In the genomic region with DNA sequence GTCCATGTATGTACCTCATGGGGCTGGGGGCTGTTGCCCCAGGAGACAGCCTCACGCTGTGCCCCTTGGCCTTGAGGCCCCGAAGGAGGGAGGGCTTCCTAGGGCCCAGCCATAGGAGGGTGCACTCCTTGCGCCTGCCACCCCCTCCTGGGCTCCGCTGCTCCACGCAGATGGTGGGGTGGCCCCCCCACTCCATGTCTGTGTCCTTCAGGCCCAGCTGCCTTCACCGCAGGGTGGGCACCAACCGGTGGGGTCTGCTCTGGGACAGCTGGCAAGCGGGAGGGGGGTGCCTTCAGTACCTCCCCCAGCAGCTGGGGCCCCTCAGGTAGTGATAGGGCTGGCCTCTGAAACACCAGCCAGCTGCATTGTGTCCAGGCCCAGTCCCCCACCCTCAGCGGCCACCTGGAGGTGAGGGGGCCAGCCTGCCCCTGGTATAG, we compare ENCODE assay signal across 1 cellular context.
TF ChIP-seq lines count a peak whose summit lies in the region.

No MANE protein-coding gene starts in this region.

TF ChIP-seq in HepG2, 621 proteins besides CTCF, POLR2A, EP300 and RAD21 (continued from another document and continues in another):
- TF ChIP-seq, protein P1, sequence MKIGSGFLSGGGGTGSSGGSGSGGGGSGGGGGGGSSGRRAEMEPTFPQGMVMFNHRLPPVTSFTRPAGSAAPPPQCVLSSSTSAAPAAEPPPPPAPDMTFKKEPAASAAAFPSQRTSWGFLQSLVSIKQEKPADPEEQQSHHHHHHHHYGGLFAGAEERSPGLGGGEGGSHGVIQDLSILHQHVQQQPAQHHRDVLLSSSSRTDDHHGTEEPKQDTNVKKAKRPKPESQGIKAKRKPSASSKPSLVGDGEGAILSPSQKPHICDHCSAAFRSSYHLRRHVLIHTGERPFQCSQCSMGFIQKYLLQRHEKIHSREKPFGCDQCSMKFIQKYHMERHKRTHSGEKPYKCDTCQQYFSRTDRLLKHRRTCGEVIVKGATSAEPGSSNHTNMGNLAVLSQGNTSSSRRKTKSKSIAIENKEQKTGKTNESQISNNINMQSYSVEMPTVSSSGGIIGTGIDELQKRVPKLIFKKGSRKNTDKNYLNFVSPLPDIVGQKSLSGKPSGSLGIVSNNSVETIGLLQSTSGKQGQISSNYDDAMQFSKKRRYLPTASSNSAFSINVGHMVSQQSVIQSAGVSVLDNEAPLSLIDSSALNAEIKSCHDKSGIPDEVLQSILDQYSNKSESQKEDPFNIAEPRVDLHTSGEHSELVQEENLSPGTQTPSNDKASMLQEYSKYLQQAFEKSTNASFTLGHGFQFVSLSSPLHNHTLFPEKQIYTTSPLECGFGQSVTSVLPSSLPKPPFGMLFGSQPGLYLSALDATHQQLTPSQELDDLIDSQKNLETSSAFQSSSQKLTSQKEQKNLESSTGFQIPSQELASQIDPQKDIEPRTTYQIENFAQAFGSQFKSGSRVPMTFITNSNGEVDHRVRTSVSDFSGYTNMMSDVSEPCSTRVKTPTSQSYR (CRISPR knock-in tag; IDR thresholded peaks at IDR 0.05; ENCODE audit: borderline replicate concordance), result no peak
- TF ChIP-seq GATAD1 (CRISPR knock-in tag; IDR thresholded peaks at IDR 0.05) (no peak), ZSCAN20 (CRISPR knock-in tag; IDR thresholded peaks at IDR 0.05; ENCODE audit: borderline replicate concordance) (no peak), SOX13 (IDR thresholded peaks at IDR 0.05) (no peak; the same call in 1 of the 2 replicates), SOX13 (CRISPR knock-in tag; conservative IDR thresholded peaks at IDR 0.05 in 1 of 2, IDR thresholded peaks at IDR 0.05 in 1 of 2) (no peak; a peak in 1 of 4 replicates), TCF12 (IDR thresholded peaks at IDR 0.05) (no peak), TCF12 (CRISPR knock-in tag; IDR thresholded peaks at IDR 0.05) (no peak), SMC3 (IDR thresholded peaks at IDR 0.05; ENCODE audit: low read length) (no peak), MXI1 (IDR thresholded peaks at IDR 0.05; ENCODE audit: borderline replicate concordance, low read depth, low read length) (no peak), AHR (CRISPR knock-in tag; IDR thresholded peaks at IDR 0.05) (no peak), SKI (IDR thresholded peaks at IDR 0.05; ENCODE audit: partially characterized antibody) (no peak), RCOR2 (CRISPR knock-in tag; IDR thresholded peaks at IDR 0.05) (no peak), NFKB2 (CRISPR knock-in tag; IDR thresholded peaks at IDR 0.05; ENCODE audit: borderline replicate concordance) (no peak), KLF11 (CRISPR knock-in tag; IDR thresholded peaks at IDR 0.05) (0 out of 2 replicates have a peak, but pooled peaks have one; percentile 14), ZMYM2 (CRISPR knock-in tag; IDR thresholded peaks at IDR 0.05) (no peak), ZNF468 (CRISPR knock-in tag; IDR thresholded peaks at IDR 0.05) (no peak), LCORL (IDR thresholded peaks at IDR 0.05) (no peak), LCORL (CRISPR knock-in tag; IDR thresholded peaks at IDR 0.05) (no peak), ZMAT3 (CRISPR knock-in tag; conservative IDR thresholded peaks at IDR 0.05) (no peak), PAWR (CRISPR knock-in tag; IDR thresholded peaks at IDR 0.05; ENCODE audit: borderline replicate concordance) (no peak), ZNF264 (CRISPR knock-in tag; IDR thresholded peaks at IDR 0.05) (no peak), ZNF230 (CRISPR knock-in tag; IDR thresholded peaks at IDR 0.05) (no peak), SAP130 (CRISPR knock-in tag; IDR thresholded peaks at IDR 0.05; ENCODE audit: low read depth) (no peak), ZFP82 (CRISPR knock-in tag; IDR thresholded peaks at IDR 0.05; ENCODE audit: borderline replicate concordance) (no peak), ZFAT (CRISPR knock-in tag; conservative IDR thresholded peaks at IDR 0.05) (no peak), SIX1 (CRISPR knock-in tag; IDR thresholded peaks at IDR 0.05; ENCODE audit: borderline replicate concordance) (no peak), KAT2B (IDR thresholded peaks at IDR 0.05; ENCODE audit: borderline replicate concordance, low read depth, low read length) (no peak), DNMT3B (CRISPR knock-in tag; conservative IDR thresholded peaks at IDR 0.05) (no peak), ZNF12 (CRISPR knock-in tag; IDR thresholded peaks at IDR 0.05) (no peak), ZNF253 (CRISPR knock-in tag; IDR thresholded peaks at IDR 0.05; ENCODE audit: borderline replicate concordance) (0 out of 2 replicates have a peak, but pooled peaks have one; percentile 60), ZNF562 (CRISPR knock-in tag; IDR thresholded peaks at IDR 0.05; ENCODE audit: borderline replicate concordance) (no peak), SMAD3 (CRISPR knock-in tag; IDR thresholded peaks at IDR 0.05) (no peak), KAT7 (CRISPR knock-in tag; IDR thresholded peaks at IDR 0.05; ENCODE audit: borderline replicate concordance) (no peak), FOXJ3 (CRISPR knock-in tag; IDR thresholded peaks at IDR 0.05; ENCODE audit: borderline replicate concordance) (no peak), ETV6 (CRISPR knock-in tag; conservative IDR thresholded peaks at IDR 0.05) (no peak)
- TF ChIP-seq, protein P2, sequence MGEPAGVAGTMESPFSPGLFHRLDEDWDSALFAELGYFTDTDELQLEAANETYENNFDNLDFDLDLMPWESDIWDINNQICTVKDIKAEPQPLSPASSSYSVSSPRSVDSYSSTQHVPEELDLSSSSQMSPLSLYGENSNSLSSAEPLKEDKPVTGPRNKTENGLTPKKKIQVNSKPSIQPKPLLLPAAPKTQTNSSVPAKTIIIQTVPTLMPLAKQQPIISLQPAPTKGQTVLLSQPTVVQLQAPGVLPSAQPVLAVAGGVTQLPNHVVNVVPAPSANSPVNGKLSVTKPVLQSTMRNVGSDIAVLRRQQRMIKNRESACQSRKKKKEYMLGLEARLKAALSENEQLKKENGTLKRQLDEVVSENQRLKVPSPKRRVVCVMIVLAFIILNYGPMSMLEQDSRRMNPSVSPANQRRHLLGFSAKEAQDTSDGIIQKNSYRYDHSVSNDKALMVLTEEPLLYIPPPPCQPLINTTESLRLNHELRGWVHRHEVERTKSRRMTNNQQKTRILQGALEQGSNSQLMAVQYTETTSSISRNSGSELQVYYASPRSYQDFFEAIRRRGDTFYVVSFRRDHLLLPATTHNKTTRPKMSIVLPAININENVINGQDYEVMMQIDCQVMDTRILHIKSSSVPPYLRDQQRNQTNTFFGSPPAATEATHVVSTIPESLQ (CRISPR knock-in tag; conservative IDR thresholded peaks at IDR 0.05), result no peak
- TF ChIP-seq, protein P3, sequence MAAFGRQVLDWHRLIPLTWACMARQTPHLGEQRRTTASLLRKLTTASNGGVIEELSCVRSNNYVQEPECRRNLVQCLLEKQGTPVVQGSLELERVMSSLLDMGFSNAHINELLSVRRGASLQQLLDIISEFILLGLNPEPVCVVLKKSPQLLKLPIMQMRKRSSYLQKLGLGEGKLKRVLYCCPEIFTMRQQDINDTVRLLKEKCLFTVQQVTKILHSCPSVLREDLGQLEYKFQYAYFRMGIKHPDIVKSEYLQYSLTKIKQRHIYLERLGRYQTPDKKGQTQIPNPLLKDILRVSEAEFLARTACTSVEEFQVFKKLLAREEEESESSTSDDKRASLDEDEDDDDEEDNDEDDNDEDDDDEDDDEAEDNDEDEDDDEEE (CRISPR knock-in tag; IDR thresholded peaks at IDR 0.05), result peak; percentile 24; the same call in 1 of the 2 replicates
- TF ChIP-seq, protein P4, sequence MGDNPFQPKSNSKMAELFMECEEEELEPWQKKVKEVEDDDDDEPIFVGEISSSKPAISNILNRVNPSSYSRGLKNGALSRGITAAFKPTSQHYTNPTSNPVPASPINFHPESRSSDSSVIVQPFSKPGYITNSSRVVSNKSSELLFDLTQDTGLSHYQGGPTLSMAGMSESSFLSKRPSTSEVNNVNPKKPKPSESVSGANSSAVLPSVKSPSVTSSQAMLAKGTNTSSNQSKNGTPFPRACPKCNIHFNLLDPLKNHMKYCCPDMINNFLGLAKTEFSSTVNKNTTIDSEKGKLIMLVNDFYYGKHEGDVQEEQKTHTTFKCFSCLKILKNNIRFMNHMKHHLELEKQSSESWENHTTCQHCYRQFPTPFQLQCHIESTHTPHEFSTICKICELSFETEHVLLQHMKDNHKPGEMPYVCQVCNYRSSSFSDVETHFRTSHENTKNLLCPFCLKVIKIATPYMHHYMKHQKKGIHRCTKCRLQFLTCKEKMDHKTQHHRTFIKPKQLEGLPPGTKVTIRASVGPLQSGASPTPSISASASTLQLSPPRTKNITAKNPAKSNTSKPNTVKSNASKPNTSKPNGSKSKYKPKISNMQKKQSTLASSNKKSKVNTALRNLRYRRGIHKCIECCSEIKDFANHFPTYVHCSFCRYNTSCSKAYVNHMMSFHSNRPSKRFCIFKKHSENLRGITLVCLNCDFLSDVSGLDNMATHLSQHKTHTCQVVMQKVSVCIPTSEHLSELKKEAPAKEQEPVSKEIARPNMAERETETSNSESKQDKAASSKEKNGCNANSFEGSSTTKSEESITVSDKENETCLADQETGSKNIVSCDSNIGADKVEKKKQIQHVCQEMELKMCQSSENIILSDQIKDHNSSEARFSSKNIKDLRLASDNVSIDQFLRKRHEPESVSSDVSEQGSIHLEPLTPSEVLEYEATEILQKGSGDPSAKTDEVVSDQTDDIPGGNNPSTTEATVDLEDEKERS (CRISPR knock-in tag; IDR thresholded peaks at IDR 0.05), result no peak; the same call in 1 of the 2 replicates
- TF ChIP-seq, protein P5, sequence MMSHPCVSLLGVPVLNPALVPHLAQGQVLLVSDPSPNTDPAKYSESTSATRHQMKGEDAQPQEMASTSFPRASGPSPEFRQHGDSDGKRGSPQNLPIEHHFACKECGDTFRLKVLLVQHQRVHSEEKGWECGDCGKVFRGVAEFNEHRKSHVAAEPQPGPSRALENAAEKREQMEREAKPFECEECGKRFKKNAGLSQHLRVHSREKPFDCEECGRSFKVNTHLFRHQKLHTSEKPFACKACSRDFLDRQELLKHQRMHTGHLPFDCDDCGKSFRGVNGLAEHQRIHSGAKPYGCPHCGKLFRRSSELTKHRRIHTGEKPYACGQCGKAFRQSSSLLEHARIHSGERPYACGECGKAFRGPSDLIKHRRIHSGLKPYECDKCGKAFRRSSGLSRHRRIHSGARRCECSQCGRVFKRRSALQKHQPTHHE (CRISPR knock-in tag; IDR thresholded peaks at IDR 0.05; ENCODE audit: borderline replicate concordance), result no peak
- TF ChIP-seq, protein P6, sequence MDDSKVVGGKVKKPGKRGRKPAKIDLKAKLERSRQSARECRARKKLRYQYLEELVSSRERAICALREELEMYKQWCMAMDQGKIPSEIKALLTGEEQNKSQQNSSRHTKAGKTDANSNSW (CRISPR knock-in tag; IDR thresholded peaks at IDR 0.05; ENCODE audit: borderline replicate concordance), result no peak
- TF ChIP-seq, protein P7, sequence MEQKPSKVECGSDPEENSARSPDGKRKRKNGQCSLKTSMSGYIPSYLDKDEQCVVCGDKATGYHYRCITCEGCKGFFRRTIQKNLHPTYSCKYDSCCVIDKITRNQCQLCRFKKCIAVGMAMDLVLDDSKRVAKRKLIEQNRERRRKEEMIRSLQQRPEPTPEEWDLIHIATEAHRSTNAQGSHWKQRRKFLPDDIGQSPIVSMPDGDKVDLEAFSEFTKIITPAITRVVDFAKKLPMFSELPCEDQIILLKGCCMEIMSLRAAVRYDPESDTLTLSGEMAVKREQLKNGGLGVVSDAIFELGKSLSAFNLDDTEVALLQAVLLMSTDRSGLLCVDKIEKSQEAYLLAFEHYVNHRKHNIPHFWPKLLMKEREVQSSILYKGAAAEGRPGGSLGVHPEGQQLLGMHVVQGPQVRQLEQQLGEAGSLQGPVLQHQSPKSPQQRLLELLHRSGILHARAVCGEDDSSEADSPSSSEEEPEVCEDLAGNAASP (CRISPR knock-in tag; IDR thresholded peaks at IDR 0.05; ENCODE audit: borderline replicate concordance), result no peak
- TF ChIP-seq, protein P8, sequence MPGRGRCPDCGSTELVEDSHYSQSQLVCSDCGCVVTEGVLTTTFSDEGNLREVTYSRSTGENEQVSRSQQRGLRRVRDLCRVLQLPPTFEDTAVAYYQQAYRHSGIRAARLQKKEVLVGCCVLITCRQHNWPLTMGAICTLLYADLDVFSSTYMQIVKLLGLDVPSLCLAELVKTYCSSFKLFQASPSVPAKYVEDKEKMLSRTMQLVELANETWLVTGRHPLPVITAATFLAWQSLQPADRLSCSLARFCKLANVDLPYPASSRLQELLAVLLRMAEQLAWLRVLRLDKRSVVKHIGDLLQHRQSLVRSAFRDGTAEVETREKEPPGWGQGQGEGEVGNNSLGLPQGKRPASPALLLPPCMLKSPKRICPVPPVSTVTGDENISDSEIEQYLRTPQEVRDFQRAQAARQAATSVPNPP (CRISPR knock-in tag; IDR thresholded peaks at IDR 0.05), result no peak
- TF ChIP-seq, protein P9, sequence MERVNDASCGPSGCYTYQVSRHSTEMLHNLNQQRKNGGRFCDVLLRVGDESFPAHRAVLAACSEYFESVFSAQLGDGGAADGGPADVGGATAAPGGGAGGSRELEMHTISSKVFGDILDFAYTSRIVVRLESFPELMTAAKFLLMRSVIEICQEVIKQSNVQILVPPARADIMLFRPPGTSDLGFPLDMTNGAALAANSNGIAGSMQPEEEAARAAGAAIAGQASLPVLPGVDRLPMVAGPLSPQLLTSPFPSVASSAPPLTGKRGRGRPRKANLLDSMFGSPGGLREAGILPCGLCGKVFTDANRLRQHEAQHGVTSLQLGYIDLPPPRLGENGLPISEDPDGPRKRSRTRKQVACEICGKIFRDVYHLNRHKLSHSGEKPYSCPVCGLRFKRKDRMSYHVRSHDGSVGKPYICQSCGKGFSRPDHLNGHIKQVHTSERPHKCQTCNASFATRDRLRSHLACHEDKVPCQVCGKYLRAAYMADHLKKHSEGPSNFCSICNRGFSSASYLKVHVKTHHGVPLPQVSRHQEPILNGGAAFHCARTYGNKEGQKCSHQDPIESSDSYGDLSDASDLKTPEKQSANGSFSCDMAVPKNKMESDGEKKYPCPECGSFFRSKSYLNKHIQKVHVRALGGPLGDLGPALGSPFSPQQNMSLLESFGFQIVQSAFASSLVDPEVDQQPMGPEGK (CRISPR knock-in tag; IDR thresholded peaks at IDR 0.05), result peak; percentile 81; the same call in 1 of the 2 replicates
- TF ChIP-seq, protein P10, sequence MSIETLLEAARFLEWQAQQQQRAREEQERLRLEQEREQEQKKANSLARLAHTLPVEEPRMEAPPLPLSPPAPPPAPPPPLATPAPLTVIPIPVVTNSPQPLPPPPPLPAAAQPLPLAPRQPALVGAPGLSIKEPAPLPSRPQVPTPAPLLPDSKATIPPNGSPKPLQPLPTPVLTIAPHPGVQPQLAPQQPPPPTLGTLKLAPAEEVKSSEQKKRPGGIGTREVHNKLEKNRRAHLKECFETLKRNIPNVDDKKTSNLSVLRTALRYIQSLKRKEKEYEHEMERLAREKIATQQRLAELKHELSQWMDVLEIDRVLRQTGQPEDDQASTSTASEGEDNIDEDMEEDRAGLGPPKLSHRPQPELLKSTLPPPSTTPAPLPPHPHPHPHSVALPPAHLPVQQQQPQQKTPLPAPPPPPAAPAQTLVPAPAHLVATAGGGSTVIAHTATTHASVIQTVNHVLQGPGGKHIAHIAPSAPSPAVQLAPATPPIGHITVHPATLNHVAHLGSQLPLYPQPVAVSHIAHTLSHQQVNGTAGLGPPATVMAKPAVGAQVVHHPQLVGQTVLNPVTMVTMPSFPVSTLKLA (IDR thresholded peaks at IDR 0.05), result no peak
